ENCODE assay signal across 8 cellular contexts in the genomic region with DNA sequence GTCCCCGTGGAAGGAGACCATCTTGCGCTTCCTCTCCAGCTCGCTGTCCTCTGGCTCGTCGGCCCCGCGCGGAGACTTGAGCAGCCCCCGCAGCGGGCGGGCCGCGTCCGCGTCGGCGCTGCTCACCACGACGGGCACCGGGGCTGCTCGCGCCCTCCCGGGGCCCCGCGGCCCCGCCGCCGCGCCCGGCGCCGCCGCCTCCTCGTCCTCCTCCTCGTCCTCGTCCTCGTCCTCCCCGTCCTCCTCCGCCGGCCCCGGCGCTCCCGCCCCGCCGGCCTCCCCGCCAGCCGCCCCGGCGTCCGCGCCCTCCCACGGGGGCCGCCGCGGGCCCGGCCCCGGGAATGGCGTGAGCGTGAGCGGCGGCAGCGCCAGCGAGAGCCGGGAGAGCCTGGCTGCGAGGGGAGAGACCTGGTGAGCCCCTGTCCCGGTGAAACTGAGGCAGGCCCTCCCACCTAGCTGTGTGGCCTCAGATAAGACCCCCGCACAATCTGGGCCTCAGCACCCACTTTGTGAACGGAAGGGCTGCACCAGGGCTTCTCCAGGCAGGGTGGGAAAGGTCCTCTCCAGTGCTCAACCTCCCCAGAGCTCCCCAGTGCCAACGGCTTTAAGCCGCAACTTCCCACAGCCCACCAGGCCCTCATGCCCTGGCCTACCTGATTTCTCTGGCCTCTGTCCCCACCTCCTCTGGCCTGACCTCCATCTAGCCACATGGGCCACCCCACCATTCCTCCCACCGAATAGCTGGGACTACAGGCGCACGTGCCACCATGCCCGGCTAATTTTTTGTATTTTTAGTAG. TPM values are rescaled to one million over a fixed set of nuclear protein-coding genes. Genes with fewer than 3 reads are reported as not detected.
DNase-seq lines count a peak whose midpoint lies in the region; ATAC-seq and TF ChIP-seq lines count a peak whose summit lies in the region.

No MANE protein-coding gene starts in this region.

- peaks cover 8% of the 10 kb centered on the region for H3K27me3 ChIP-seq in AG04450 (ENCODE audit: control insufficient read depth, insufficient read depth, low read length)
- peaks cover 5% of the 10 kb centered on the region for H3K27me3 ChIP-seq in mammary epithelial cell (ENCODE audit: insufficient read depth, low read length)

- H3K9me3 ChIP-seq in AG04450 (ENCODE audit: control insufficient read depth, insufficient read depth, low read length) (peaks cover 4% of the 10 kb centered on the region; the same call in 1 of the 2 replicates), mammary epithelial cell (replicated peaks; ENCODE audit: insufficient read depth, low read length) (no peaks in the 10 kb centered on the region)

- BruUV-seq in mammary epithelial cell (replicated peaks; lab: Mats Ljungman, UMichigan), result TSS peak; percentile 31

- TF ChIP-seq CTCF in AG04450 (IDR thresholded peaks at IDR 0.05; ENCODE audit: low read depth, low read length) (no peak), mammary epithelial cell (conservative IDR thresholded peaks at IDR 0.05 in 1 of 2, IDR thresholded peaks at IDR 0.05 in 1 of 2; ENCODE audit: extremely low read depth in 1 of 2, insufficient read depth in 1 of 2, low read depth in 1 of 2, low read length in 2 of 2) (no peak), mesothelial cell of epicardium (IDR thresholded peaks at IDR 0.05; ENCODE audit: unreplicated experiment) (no peak)

- peak overlapping the region; percentile 75 for H3K4me3 Mint-ChIP-seq in mesothelial cell of epicardium

- peak; percentile 10 for ATAC-seq in HG02759 (IDR thresholded peaks at IDR 0.05; ENCODE audit: unreplicated experiment)

- WGBS in mammary epithelial cell (ENCODE audit: low coverage, missing lambda C conversion rate), result 40% methylated on average over 7 of the region's 74 CpGs

- CTCF ChIA-PET in AG04450 (lab: Charles Lee), result interaction anchor here (0.6 to 4.3 kb wide), 5 partner anchors 12 to 95 kb away, joined by 3 to 24 read pairs (median 7); no protein-coding TSS in a partner anchor
- CTCF ChIA-PET in mammary epithelial cell (lab: Charles Lee; ENCODE audit: low non-redundant PET), result interaction anchor here (0.5 to 1.1 kb wide), 4 partner anchors 12 to 349 kb away, joined by 3 to 23 read pairs (median 11); no protein-coding TSS in a partner anchor

- in situ Hi-C loops in mammary epithelial cell (cut with MboI; ENCODE audit: low sequenced_read_pairs in 2 of 2), result no loop called here

- DNase-seq in AG04450 (ENCODE audit: low read depth, low spot score) (no peak), mammary epithelial cell (no peak), mesothelial cell of epicardium (ENCODE audit: low spot score in 2 of 2, unreplicated experiment in 2 of 2) (no peak), HuH-7 (ENCODE audit: low spot score) (no peak), UCSD-AML1 (lab: John Stamatoyannopoulos, UW; ENCODE audit: unreplicated experiment) (no peak), NCI-H524 treated with DMSO at 0.1 percent for 48 hours (lab: John Stamatoyannopoulos, UW) (no peak), COR-L47 (lab: John Stamatoyannopoulos, UW) (no peak)

- peaks cover 4% of the 10 kb centered on the region for H3K79me2 ChIP-seq in mammary epithelial cell (ENCODE audit: insufficient read depth, low read length)

- peak overlapping the region; percentile 60 for H3K9ac ChIP-seq in mammary epithelial cell (ENCODE audit: insufficient read depth, low read length)

- peaks cover 34% of the 10 kb centered on the region for H3K4me1 Mint-ChIP-seq in mesothelial cell of epicardium

- H3K27ac ChIP-seq in AG04450 (ENCODE audit: low read depth, low read length) (no peak overlapping the region), mammary epithelial cell (ENCODE audit: insufficient read depth, low read depth, low read length) (peak overlapping the region; percentile 47)

- H3K36me3 ChIP-seq in mammary epithelial cell (ENCODE audit: insufficient read depth, low read length), result no peaks in the 10 kb centered on the region

- H3K27ac Mint-ChIP-seq in mesothelial cell of epicardium, result peak overlapping the region; percentile 87

- peak overlapping the region; percentile 93 for H3K4me2 ChIP-seq in mammary epithelial cell (ENCODE audit: insufficient read depth, low read depth, low read length)

- H2AFZ ChIP-seq in mammary epithelial cell (ENCODE audit: low read depth, low read length), result peak overlapping the region; percentile 98

- dilution Hi-C loops in mammary epithelial cell (cut with HindIII; ENCODE audit: low sequenced_read_pairs), result no loop called here

- peaks cover 7% of the 10 kb centered on the region for H3K27me3 Mint-ChIP-seq in mesothelial cell of epicardium (ENCODE audit: low read depth)

- intact Hi-C loops in mammary epithelial cell (cut with micrococcal nuclease), result loop anchor here (1.0 to 5.0 kb wide), 2 partner anchors 8 to 227 kb away; no protein-coding TSS in a partner anchor

- peaks cover 17% of the 10 kb centered on the region for H3K4me1 ChIP-seq in mammary epithelial cell (ENCODE audit: insufficient read depth, low read length)

- no peaks in the 10 kb centered on the region for H3K9me3 Mint-ChIP-seq in mesothelial cell of epicardium

- no peaks in the 10 kb centered on the region for H3K36me3 Mint-ChIP-seq in mesothelial cell of epicardium

- H4K20me1 ChIP-seq in mammary epithelial cell (ENCODE audit: insufficient read depth, low read length), result no peaks in the 10 kb centered on the region

- H3K4me3 ChIP-seq in AG04450 (ENCODE audit: low read depth, low read length), result peak overlapping the region; percentile 69
- H3K4me3 ChIP-seq in mammary epithelial cell (replicated peaks in 1 of 3; ENCODE audit: insufficient read depth in 1 of 3, low read depth in 2 of 3, low read length in 3 of 3), result peak overlapping the region; percentile 52 to 86 (median 76)

- POLR2A ChIA-PET in AG04450 (lab: Yijun Ruan, JAX), result interaction anchor here (0.5 to 1.5 kb wide), 6 partner anchors 18 to 125 kb away, joined by 3 to 11 read pairs (median 5); a partner anchor contains a TSS

RNA-seq across cellular contexts. Expression of a gene that starts 17.7 kb away (rescaled TPM):
- polyA plus RNA-seq in AG04450 (2011; rRNA removed) (0.25 TPM in 2 replicates), mammary epithelial cell (0.46 TPM)
- 0.17 and 0.55 TPM in 2 replicates for polyA minus RNA-seq in AG04450 (2011; rRNA and poly(A)+ RNA removed)
- total RNA-seq in mammary epithelial cell (1 to 10 TPM; 1.5 to 5.8 TPM), mesothelial cell of epicardium (19.4 to 21.3 TPM (median 20.4 TPM) in 3 replicates)
- polyA minus RNA-seq in mammary epithelial cell, result 0.31 TPM

RNA-seq across cellular contexts. Expression of a gene that starts 24.7 kb away (rescaled TPM):
- polyA plus RNA-seq in AG04450 (2011; rRNA removed) (29.3 and 35.6 TPM in 2 replicates), mammary epithelial cell (31.8 TPM)
- 38.7 and 57.2 TPM in 2 replicates for polyA minus RNA-seq in AG04450 (2011; rRNA and poly(A)+ RNA removed)
- total RNA-seq in mammary epithelial cell (10 to 100 TPM; 36.3 to 72.1 TPM), mesothelial cell of epicardium (184 to 196 TPM (median 190 TPM) in 3 replicates)
- polyA minus RNA-seq in mammary epithelial cell, result 48.4 TPM

RNA-seq across cellular contexts. Expression of a gene that starts 38.5 kb away (rescaled TPM):
- 0.20 and 0.25 TPM in 2 replicates for polyA plus RNA-seq in AG04450 (2011; rRNA removed)
- polyA minus RNA-seq in AG04450 (2011; rRNA and poly(A)+ RNA removed), result 0.35 and 0.41 TPM in 2 replicates
- total RNA-seq in mammary epithelial cell, result 1 to 10 TPM in 1 of 2 donors, under 1 TPM in 1; 0.50 to 2.0 TPM
- 0.45 TPM for polyA plus RNA-seq in mammary epithelial cell
- polyA minus RNA-seq in mammary epithelial cell, result 2.7 TPM
- 2.7 to 2.8 TPM (median 2.8 TPM) in 3 replicates for total RNA-seq in mesothelial cell of epicardium

RNA-seq across cellular contexts. Expression of a gene that starts 48.1 kb away (rescaled TPM):
- polyA plus RNA-seq in AG04450 (2011; rRNA removed), result 15.2 and 16.0 TPM in 2 replicates
- 11.6 TPM in 2 replicates for polyA minus RNA-seq in AG04450 (2011; rRNA and poly(A)+ RNA removed)
- total RNA-seq in mammary epithelial cell, result 10 to 100 TPM; 35.3 to 45.9 TPM
- polyA plus RNA-seq in mammary epithelial cell, result 32.1 TPM
- polyA minus RNA-seq in mammary epithelial cell, result 15.8 TPM
- total RNA-seq in mesothelial cell of epicardium, result 34.0 to 36.5 TPM (median 36.2 TPM) in 3 replicates

RNA-seq across cellular contexts. Expression of a gene that starts 58.1 kb away (rescaled TPM):
- polyA plus RNA-seq in AG04450 (2011; rRNA removed) (0.12 and 0.20 TPM in 2 replicates), mammary epithelial cell (2.0 TPM)
- polyA minus RNA-seq in AG04450 (2011; rRNA and poly(A)+ RNA removed), result not detected in 2 replicates
- total RNA-seq in mammary epithelial cell (1 to 10 TPM in 1 of 2 donors, not detected in 1; 1.8 TPM), mesothelial cell of epicardium (0.64 to 0.79 TPM (median 0.74 TPM) in 3 replicates)
- not detected for polyA minus RNA-seq in mammary epithelial cell
